Comparison of ENCODE assay signal across 8 cellular contexts in the genomic region with DNA sequence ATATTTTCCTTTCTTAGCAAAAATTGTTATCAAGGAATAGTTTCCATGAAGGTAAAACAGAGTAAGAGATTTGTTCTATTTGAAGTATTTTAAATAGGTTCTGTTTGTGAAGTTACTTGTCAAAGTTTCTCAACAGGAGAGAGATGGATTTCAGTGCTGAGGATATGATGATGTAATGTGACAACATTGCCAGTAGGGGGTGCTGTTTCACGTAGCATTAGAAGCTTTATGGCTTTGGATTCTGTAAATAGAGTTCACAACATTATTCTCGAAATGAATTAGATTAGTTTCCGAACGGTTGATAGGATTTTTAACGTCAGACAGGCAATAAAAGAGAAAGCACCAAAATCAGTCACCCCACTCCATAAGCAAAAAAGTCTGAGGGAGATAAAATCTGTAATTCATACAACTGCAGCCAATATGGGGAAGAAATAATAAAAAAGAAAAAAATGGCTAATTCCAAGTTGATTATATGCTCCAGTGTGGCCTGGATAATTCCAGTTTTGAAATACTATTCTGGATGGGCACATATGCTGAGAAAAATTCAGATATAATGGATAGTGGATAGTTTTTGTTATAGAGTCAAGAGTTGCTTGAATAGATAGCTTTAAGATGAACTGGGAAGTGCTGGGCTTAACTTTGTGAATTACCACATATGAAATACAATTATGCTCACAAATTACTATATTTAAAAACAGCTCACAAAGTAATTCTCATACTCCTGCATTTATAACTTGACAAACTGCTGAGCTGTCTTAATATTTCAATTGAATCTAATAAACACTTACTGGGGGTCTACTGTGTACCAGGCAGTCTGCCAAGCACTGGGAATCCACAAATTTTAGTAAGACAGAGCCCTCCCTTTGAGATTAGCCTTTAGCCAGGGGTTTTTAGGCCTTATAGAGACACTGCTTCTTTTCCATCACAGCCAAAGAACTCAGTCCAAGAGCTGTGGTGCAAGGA.
DNase-seq lines count a peak whose midpoint lies in the region; ATAC-seq and TF ChIP-seq lines count a peak whose summit lies in the region.

No MANE protein-coding gene starts in this region.

- TF ChIP-seq POLR2A in gastroesophageal sphincter (IDR thresholded peaks at IDR 0.05), result no peak

- H3K27ac ChIP-seq in gastroesophageal sphincter, result no peak overlapping the region

- no peaks in the 10 kb centered on the region for H3K4me1 ChIP-seq in gastroesophageal sphincter

- H3K27ac Mint-ChIP-seq in activated CD8-positive, alpha-beta T cell treated with anti-CD3 and anti-CD28 coated beads, Interleukin-2, amount 10 ng/mL, durations not matched to agents 7 days and 5 days, result no peak overlapping the region

- ATAC-seq in GM18519 (IDR thresholded peaks at IDR 0.05; ENCODE audit: low FRiP score, unreplicated experiment), result peak; percentile 79
- peak; percentile 58 for ATAC-seq in HG03175 (IDR thresholded peaks at IDR 0.05; ENCODE audit: unreplicated experiment)
- no peak for ATAC-seq in activated CD8-positive, alpha-beta T cell treated with anti-CD3 and anti-CD28 coated beads, Interleukin-2, amount 10 ng/mL, durations not matched to agents 7 days and 5 days
- peak; percentile 55 for ATAC-seq in gastroesophageal sphincter
- no peak for ATAC-seq in HG03139 (IDR thresholded peaks at IDR 0.05; ENCODE audit: unreplicated experiment)

- peaks cover 13% of the 10 kb centered on the region for H3K27me3 Mint-ChIP-seq in activated CD8-positive, alpha-beta T cell treated with anti-CD3 and anti-CD28 coated beads, Interleukin-2, amount 10 ng/mL, durations not matched to agents 7 days and 5 days (ENCODE audit: low read depth)

- no peaks in the 10 kb centered on the region for H3K4me1 Mint-ChIP-seq in activated CD8-positive, alpha-beta T cell treated with anti-CD3 and anti-CD28 coated beads, Interleukin-2, amount 10 ng/mL, durations not matched to agents 7 days and 5 days (ENCODE audit: low read depth)

- no peaks in the 10 kb centered on the region for H3K36me3 ChIP-seq in gastroesophageal sphincter

- H3K4me3 ChIP-seq in gastroesophageal sphincter, result no peak overlapping the region

- no peak overlapping the region for H3K4me3 Mint-ChIP-seq in activated CD8-positive, alpha-beta T cell treated with anti-CD3 and anti-CD28 coated beads, Interleukin-2, amount 10 ng/mL, durations not matched to agents 7 days and 5 days

- no peaks in the 10 kb centered on the region for H3K9me3 ChIP-seq in gastroesophageal sphincter

- peak; percentile 78 to 88 (median 82) for TF ChIP-seq CTCF in gastroesophageal sphincter (IDR thresholded peaks at IDR 0.05)

- DNase-seq in COLO668 (lab: John Stamatoyannopoulos, UW; ENCODE audit: unreplicated experiment), result peak; percentile 17
- DNase-seq in NCI-H2227 (lab: John Stamatoyannopoulos, UW; ENCODE audit: unreplicated experiment), result peak; percentile 54
- DNase-seq in activated CD8-positive, alpha-beta T cell treated with anti-CD3 and anti-CD28 coated beads, Interleukin-2, amount 10 ng/mL, durations not matched to agents 7 days and 5 days, result peak; percentile 65
- DNase-seq in renal cortical epithelial cell (ENCODE audit: low read depth), result peak; percentile 66

- CTCF ChIA-PET in activated CD8-positive, alpha-beta T cell treated with anti-CD3 and anti-CD28 coated beads, Interleukin-2, amount 10 ng/mL, durations not matched to agents 7 days and 5 days (lab: Charles Lee), result interaction anchor here (0.6 to 3.6 kb wide), 19 partner anchors 11 to 884 kb away, joined by 3 to 21 read pairs (median 4); partner anchors contain the start of gene ABRAXAS1

- H3K9me3 Mint-ChIP-seq in activated CD8-positive, alpha-beta T cell treated with anti-CD3 and anti-CD28 coated beads, Interleukin-2, amount 10 ng/mL, durations not matched to agents 7 days and 5 days (ENCODE audit: insufficient read depth), result no peaks in the 10 kb centered on the region

- TF ChIP-seq EP300 in gastroesophageal sphincter (IDR thresholded peaks at IDR 0.05), result no peak

- H3K36me3 Mint-ChIP-seq in activated CD8-positive, alpha-beta T cell treated with anti-CD3 and anti-CD28 coated beads, Interleukin-2, amount 10 ng/mL, durations not matched to agents 7 days and 5 days (ENCODE audit: low read depth), result no peaks in the 10 kb centered on the region

- POLR2A ChIA-PET in activated CD8-positive, alpha-beta T cell treated with anti-CD3 and anti-CD28 coated beads, Interleukin-2, amount 10 ng/mL, durations not matched to agents 7 days and 5 days (lab: Charles Lee), result no interaction called here

- WGBS in gastroesophageal sphincter (ENCODE audit: low coverage in 1 of 2), 2 donors, result 0% methylated on average over 5 of the region's 5 CpGs

- no peaks in the 10 kb centered on the region for H3K27me3 ChIP-seq in gastroesophageal sphincter

Comparison
In these comparisons a context has a peak if more than half of its experiments do, and no peak if none do; other contexts are left out.
1. ATAC-seq: peak in GM18519 (single experiment), HG03175 (single experiment) and gastroesophageal sphincter (single experiment); none in activated CD8-positive, alpha-beta T cell treated with anti-CD3 and anti-CD28 coated beads, Interleukin-2, amount 10 ng/mL, durations not matched to agents 7 days and 5 days (single experiment) and HG03139 (single experiment).
2. Peak in every context shown above with its lines, with median percentiles within 50 percentile points of each other: DNase-seq.